ENCODE assay signal across 2 cellular contexts in the genomic region with DNA sequence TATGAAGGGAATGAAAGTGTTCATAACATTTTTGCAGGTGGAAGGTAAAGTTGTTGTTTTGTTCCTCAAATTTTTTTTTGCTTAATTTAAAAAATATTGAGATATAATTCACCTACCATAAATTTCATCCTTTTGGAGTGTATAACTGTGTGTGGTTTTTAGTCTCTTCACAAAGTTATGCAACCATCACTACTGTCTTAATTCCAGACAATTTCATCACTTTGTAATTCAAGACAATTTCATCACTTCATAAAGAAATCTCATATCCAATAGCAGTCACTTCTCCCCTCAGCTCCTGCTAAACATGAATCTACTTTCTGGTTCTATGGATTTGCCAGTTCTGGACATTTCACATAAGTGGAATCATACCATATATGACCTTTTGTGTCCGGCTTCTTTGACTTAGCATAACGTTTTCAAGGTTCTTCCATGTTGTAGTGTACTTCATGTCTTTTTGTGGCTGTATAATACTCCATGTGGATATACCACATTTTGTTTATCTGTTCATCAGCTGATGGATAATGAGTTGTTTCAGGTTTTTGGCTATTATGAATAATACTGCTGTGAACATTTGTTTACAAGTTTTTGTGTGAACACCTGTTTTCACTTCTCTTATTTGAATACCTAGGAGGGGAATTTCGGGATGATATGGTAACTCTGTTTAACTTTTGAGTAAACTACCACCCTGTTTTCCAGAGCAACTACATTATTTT.
A peak's percentile ranks its signal among the peaks of the same experiment; 100 is the strongest.
TF ChIP-seq lines count a peak whose summit lies in the region.

No MANE protein-coding gene starts in this region.

TF ChIP-seq in HEK293, 187 proteins besides CTCF, POLR2A, EP300 and RAD21:
- TF ChIP-seq ZSCAN23 (tag by site-specific recombination; IDR thresholded peaks at IDR 0.05) (no peak), ZNF146 (tag by site-specific recombination; IDR thresholded peaks at IDR 0.05) (peak; percentile 92), ZNF664 (tag by site-specific recombination; IDR thresholded peaks at IDR 0.05) (no peak), ZNF239 (tag by site-specific recombination; IDR thresholded peaks at IDR 0.05) (no peak), ZNF202 (tag by site-specific recombination; IDR thresholded peaks at IDR 0.05; ENCODE audit: borderline replicate concordance) (no peak), ZEB2 (tag by site-specific recombination; IDR thresholded peaks at IDR 0.05) (no peak)
- TF ChIP-seq, protein P1, sequence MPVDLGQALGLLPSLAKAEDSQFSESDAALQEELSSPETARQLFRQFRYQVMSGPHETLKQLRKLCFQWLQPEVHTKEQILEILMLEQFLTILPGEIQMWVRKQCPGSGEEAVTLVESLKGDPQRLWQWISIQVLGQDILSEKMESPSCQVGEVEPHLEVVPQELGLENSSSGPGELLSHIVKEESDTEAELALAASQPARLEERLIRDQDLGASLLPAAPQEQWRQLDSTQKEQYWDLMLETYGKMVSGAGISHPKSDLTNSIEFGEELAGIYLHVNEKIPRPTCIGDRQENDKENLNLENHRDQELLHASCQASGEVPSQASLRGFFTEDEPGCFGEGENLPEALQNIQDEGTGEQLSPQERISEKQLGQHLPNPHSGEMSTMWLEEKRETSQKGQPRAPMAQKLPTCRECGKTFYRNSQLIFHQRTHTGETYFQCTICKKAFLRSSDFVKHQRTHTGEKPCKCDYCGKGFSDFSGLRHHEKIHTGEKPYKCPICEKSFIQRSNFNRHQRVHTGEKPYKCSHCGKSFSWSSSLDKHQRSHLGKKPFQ (tag by site-specific recombination; IDR thresholded peaks at IDR 0.05), result no peak

TF ChIP-seq in GM12878, 131 proteins besides CTCF, POLR2A, EP300 and RAD21:
- TF ChIP-seq LARP7 (IDR thresholded peaks at IDR 0.05) (no peak), SPI1 (IDR thresholded peaks at IDR 0.05; ENCODE audit: borderline replicate concordance, insufficient read depth, low read depth, low read length) (peak; percentile 46; the same call in 1 of the 2 replicates), ZNF384 (IDR thresholded peaks at IDR 0.05; ENCODE audit: borderline replicate concordance, low read depth, low read length) (no peak), HCFC1 (IDR thresholded peaks at IDR 0.05; ENCODE audit: low read length) (no peak), MTA2 (IDR thresholded peaks at IDR 0.05; ENCODE audit: low read depth) (peak; percentile 55; the same call in 1 of the 2 replicates), ZNF24 (IDR thresholded peaks at IDR 0.05) (0 out of 2 replicates have a peak, but pooled peaks have one; percentile 7), ZNF217 (IDR thresholded peaks at IDR 0.05) (peak; percentile 79), IKZF2 (IDR thresholded peaks at IDR 0.05) (peak; percentile 48 to 56; a peak in 3 of 4 replicates), ASH2L (IDR thresholded peaks at IDR 0.05; ENCODE audit: borderline replicate concordance, low read depth) (no peak), ZNF622 (IDR thresholded peaks at IDR 0.05) (no peak), SMARCA5 (IDR thresholded peaks at IDR 0.05) (peak; percentile 86)
- TF ChIP-seq, protein P2, sequence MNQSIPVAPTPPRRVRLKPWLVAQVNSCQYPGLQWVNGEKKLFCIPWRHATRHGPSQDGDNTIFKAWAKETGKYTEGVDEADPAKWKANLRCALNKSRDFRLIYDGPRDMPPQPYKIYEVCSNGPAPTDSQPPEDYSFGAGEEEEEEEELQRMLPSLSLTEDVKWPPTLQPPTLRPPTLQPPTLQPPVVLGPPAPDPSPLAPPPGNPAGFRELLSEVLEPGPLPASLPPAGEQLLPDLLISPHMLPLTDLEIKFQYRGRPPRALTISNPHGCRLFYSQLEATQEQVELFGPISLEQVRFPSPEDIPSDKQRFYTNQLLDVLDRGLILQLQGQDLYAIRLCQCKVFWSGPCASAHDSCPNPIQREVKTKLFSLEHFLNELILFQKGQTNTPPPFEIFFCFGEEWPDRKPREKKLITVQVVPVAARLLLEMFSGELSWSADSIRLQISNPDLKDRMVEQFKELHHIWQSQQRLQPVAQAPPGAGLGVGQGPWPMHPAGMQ (IDR thresholded peaks at IDR 0.05; ENCODE audit: borderline replicate concordance), result no peak
- TF ChIP-seq, protein P3, sequence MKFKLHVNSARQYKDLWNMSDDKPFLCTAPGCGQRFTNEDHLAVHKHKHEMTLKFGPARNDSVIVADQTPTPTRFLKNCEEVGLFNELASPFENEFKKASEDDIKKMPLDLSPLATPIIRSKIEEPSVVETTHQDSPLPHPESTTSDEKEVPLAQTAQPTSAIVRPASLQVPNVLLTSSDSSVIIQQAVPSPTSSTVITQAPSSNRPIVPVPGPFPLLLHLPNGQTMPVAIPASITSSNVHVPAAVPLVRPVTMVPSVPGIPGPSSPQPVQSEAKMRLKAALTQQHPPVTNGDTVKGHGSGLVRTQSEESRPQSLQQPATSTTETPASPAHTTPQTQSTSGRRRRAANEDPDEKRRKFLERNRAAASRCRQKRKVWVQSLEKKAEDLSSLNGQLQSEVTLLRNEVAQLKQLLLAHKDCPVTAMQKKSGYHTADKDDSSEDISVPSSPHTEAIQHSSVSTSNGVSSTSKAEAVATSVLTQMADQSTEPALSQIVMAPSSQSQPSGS (IDR thresholded peaks at IDR 0.05; ENCODE audit: low read length), result peak; percentile 51; the same call in 1 of the 2 replicates
- TF ChIP-seq, protein P4, sequence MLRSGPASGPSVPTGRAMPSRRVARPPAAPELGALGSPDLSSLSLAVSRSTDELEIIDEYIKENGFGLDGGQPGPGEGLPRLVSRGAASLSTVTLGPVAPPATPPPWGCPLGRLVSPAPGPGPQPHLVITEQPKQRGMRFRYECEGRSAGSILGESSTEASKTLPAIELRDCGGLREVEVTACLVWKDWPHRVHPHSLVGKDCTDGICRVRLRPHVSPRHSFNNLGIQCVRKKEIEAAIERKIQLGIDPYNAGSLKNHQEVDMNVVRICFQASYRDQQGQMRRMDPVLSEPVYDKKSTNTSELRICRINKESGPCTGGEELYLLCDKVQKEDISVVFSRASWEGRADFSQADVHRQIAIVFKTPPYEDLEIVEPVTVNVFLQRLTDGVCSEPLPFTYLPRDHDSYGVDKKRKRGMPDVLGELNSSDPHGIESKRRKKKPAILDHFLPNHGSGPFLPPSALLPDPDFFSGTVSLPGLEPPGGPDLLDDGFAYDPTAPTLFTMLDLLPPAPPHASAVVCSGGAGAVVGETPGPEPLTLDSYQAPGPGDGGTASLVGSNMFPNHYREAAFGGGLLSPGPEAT (IDR thresholded peaks at IDR 0.05; ENCODE audit: low read depth), result peak; percentile 40; the same call in 1 of the 2 replicates
